21 cellular contexts compared by ENCODE assay signal in genomic region chr9:74218374-74219063, GRCh38.
"Had no signal": no experiment of that assay in that cellular context is flagged by ENCODE, and none has a peak within 500 bp of the region (broad histone marks: within the 10 kb centered on the region; RNA-seq: fewer than 3 reads in every experiment).

No MANE protein-coding gene starts in this region.

- ATAC-seq: Panc1, PC-3, SK-N-SH treated with all-trans-retinoic acid at 6 μM for 48 hours had no signal

- H3K4me3 ChIP-seq: MG63, SJCRH30 had no signal

- DNase-seq: Karpas-422, KG1, MG63, NCI-H1092, NCI-H1105 treated with DMSO at 0.1 percent for 48 hours, NCI-H1417 treated with DMSO at 0.1 percent for 48 hours, NCI-H146, NCI-H1694 treated with DMSO at 0.1 percent for 48 hours, NCI-H1930, NCI-H2081, NCI-H2107, NCI-H2227 treated with DMSO at 0.1 percent for 48 hours, NCI-H524, NCI-H526 treated with DMSO at 0.1 percent for 48 hours, NCI-H748 treated with DMSO at 0.1 percent for 48 hours, PC-3, SHP77, SJCRH30 had no signal

- H3K4me1 ChIP-seq: SJCRH30 had no signal

- H3K36me3 ChIP-seq: MG63, SJCRH30 had no signal

- H3K27ac ChIP-seq: RWPE1, SJCRH30 had no signal

- H3K9me3 ChIP-seq: MG63, SJCRH30 had no signal

- H3K27me3 ChIP-seq: MG63, SJCRH30 had no signal
